25 cellular contexts compared by ENCODE assay signal in genomic region chr2:198287706-198288105, GRCh38.
"Had no signal": no experiment of that assay in that cellular context is flagged by ENCODE, and none has a peak within 500 bp of the region (broad histone marks: within the 10 kb centered on the region; RNA-seq: fewer than 3 reads in every experiment).

No MANE protein-coding gene starts in this region.

- FAIRE-seq: bronchial epithelial cell had no signal

- H3K4me1 Mint-ChIP-seq: activated T-helper 17 cell treated with anti-CD3 and anti-CD28 coated beads, Interleukin-2, amount 50 U/mL, for 72 hours; natural killer cell had no signal

- H3K4me1 ChIP-seq: adrenal gland, ascending aorta, esophagus squamous epithelium, gastroesophageal sphincter, heart right ventricle, vagina had no signal

- H3K4me3 Mint-ChIP-seq: activated naive CD8-positive, alpha-beta T cell; activated T-cell treated with anti-CD3 and anti-CD28 coated beads, Interleukin-2, amount 50 U/mL, for 24 hours; activated T-helper 17 cell treated with anti-CD3 and anti-CD28 coated beads, Interleukin-2, amount 50 U/mL, for 72 hours; endodermal cell; natural killer cell; type B pancreatic cell had no signal

- DNase-seq: activated CD4-positive, alpha-beta T cell treated with anti-CD3 and anti-CD28 coated beads for 1 hour; activated CD4-positive, alpha-beta T cell treated with anti-CD3 and anti-CD28 coated beads, Interleukin-2, amount 50 U/mL, for 1 hour; activated CD8-positive, alpha-beta memory T cell treated with anti-CD3 and anti-CD28 coated beads for 24 hours; activated CD8-positive, alpha-beta memory T cell treated with anti-CD3 and anti-CD28 coated beads, Interleukin-2, amount 50 U/mL, for 4 hours; activated T-cell treated with anti-CD3 and anti-CD28 coated beads, Interleukin-2, amount 50 U/mL, for 24 hours; adrenal gland; cerebellar nuclear complex; cortex of kidney; endodermal cell; esophagus squamous epithelium; heart right ventricle; islet precursor cell; natural killer cell; stimulated activated CD4-positive, alpha-beta T cell treated with anti-CD3 and anti-CD28 coated beads, Interleukin-4, amount 100 ng/mL, for 24 hours; stimulated activated naive CD4-positive, alpha-beta T cell treated with Interleukin-2 at 50 U/mL for 16 hours had no signal

- ATAC-seq: activated T-helper 17 cell treated with anti-CD3 and anti-CD28 coated beads, Interleukin-2, amount 50 U/mL, for 72 hours; gastroesophageal sphincter; heart right ventricle; left lobe of liver; natural killer cell had no signal

- H3K9me3 Mint-ChIP-seq: activated T-cell treated with anti-CD3 and anti-CD28 coated beads, Interleukin-2, amount 50 U/mL, for 24 hours; activated T-helper 17 cell treated with anti-CD3 and anti-CD28 coated beads, Interleukin-2, amount 50 U/mL, for 72 hours; endodermal cell; natural killer cell; type B pancreatic cell had no signal

- H3K27ac Mint-ChIP-seq: activated naive CD8-positive, alpha-beta T cell; activated T-cell treated with anti-CD3 and anti-CD28 coated beads, Interleukin-2, amount 50 U/mL, for 24 hours; activated T-helper 17 cell treated with anti-CD3 and anti-CD28 coated beads, Interleukin-2, amount 50 U/mL, for 72 hours; endodermal cell; natural killer cell; type B pancreatic cell had no signal

- H3K36me3 Mint-ChIP-seq: activated naive CD8-positive, alpha-beta T cell; natural killer cell; type B pancreatic cell had no signal

- H3K9me3 ChIP-seq: adrenal gland, ascending aorta, esophagus squamous epithelium, gastroesophageal sphincter, heart right ventricle, thoracic aorta, vagina had no signal

- H3K36me3 ChIP-seq: adrenal gland, ascending aorta, esophagus squamous epithelium, gastroesophageal sphincter, heart right ventricle, thoracic aorta, vagina had no signal

- H3K27me3 ChIP-seq: adrenal gland, ascending aorta, gastroesophageal sphincter, vagina had no signal

- H3K4me3 ChIP-seq: adrenal gland, ascending aorta, esophagus squamous epithelium, gastroesophageal sphincter, heart right ventricle, lung, thoracic aorta, vagina had no signal

- H3K27ac ChIP-seq: adrenal gland, ascending aorta, esophagus squamous epithelium, gastroesophageal sphincter, heart right ventricle, thoracic aorta, vagina had no signal
